8 cellular contexts compared by ENCODE assay signal in genomic region chr14:105486333-105486973, GRCh38. TPM values are rescaled to one million over a fixed set of nuclear protein-coding genes. Genes with fewer than 3 reads are reported as not detected.
A peak's percentile ranks its signal among the peaks of the same experiment; 100 is the strongest.
DNase-seq lines count a peak whose midpoint lies in the region; TF ChIP-seq lines count a peak whose summit lies in the region.

CRIP1 (plus strand) TSS chr14:105486886; CDS start chr14:105487260, 374 bp downstream.

- peaks cover 50% of the 10 kb centered on the region for H3K4me1 ChIP-seq in mesenchymal stem cell (ENCODE audit: control insufficient read depth, insufficient read depth, low read depth, low read length)
- peaks cover 30% of the 10 kb centered on the region for H3K4me1 ChIP-seq in thymus (ENCODE audit: control insufficient read depth, insufficient read depth, low read length)

- H3K4me2 ChIP-seq in mesenchymal stem cell (ENCODE audit: low read length, poor library complexity, severe bottlenecking) = no peak within 1 kb of the TSS

- H2BK5ac ChIP-seq in mesenchymal stem cell (ENCODE audit: low read depth, low read length, poor library complexity, severe bottlenecking) = no peak within 1 kb of the TSS

- H2BK120ac ChIP-seq in mesenchymal stem cell (ENCODE audit: low read depth, low read length) = no peak within 1 kb of the TSS

- H4K91ac ChIP-seq in mesenchymal stem cell (ENCODE audit: low read length) = no peak within 1 kb of the TSS

- H3K27me3 ChIP-seq in mesenchymal stem cell (ENCODE audit: control insufficient read depth in 1 of 2, insufficient read depth in 1 of 2, low read length in 2 of 2) = peaks cover 14 to 36% of the 10 kb centered on the region in 2 experiments
- H3K27me3 ChIP-seq in thymus (ENCODE audit: control insufficient read depth, insufficient read depth) = peaks cover 17% of the 10 kb centered on the region

- H3K9me3 ChIP-seq in mesenchymal stem cell (ENCODE audit: control insufficient read depth, low read length) (no peaks in the 10 kb centered on the region), thymus (ENCODE audit: control insufficient read depth) (no peaks in the 10 kb centered on the region)

- no peak for TF ChIP-seq CTCF in brain (conservative IDR thresholded peaks at IDR 0.05)

- peak within 1 kb of the TSS in 1 of 2 experiments; percentile 63 for H3K23ac ChIP-seq in mesenchymal stem cell (ENCODE audit: low read length in 2 of 2)

- 41% methylated on average over 48 of the region's 48 CpGs for WGBS in mesenchymal stem cell
- WGBS in thymus = 7% methylated on average over 48 of the region's 48 CpGs

- H3K27ac ChIP-seq in mesenchymal stem cell (ENCODE audit: low read length, poor library complexity, severe bottlenecking) (no peak within 1 kb of the TSS), thymus (ENCODE audit: low read depth) (peak within 1 kb of the TSS; percentile 86)

- peak within 1 kb of the TSS; percentile 36 for H4K8ac ChIP-seq in mesenchymal stem cell (ENCODE audit: low read length)

- H3K14ac ChIP-seq in mesenchymal stem cell (ENCODE audit: low read length in 2 of 2) = peak within 1 kb of the TSS in 1 of 2 experiments; percentile 58

- peak within 1 kb of the TSS; percentile 4 for H2BK15ac ChIP-seq in mesenchymal stem cell (ENCODE audit: low read depth, poor library complexity, severe bottlenecking)

- no peak within 1 kb of the TSS for H2AFZ ChIP-seq in mesenchymal stem cell (ENCODE audit: low read depth, low read length)

- no peaks in the 10 kb centered on the region for H3K36me3 Mint-ChIP-seq in brain

- intact Hi-C loops in T-helper 1 cell treated with Interleukin-12 subunit alpha and Interleukin-12 subunit beta and Interleukin-4 antibody, amounts not matched to agents 30 ng/mL and 1 ng/mL, for 36 hours (cut with micrococcal nuclease) = no loop called here

- H3K9me3 Mint-ChIP-seq in brain = peaks cover 0 to 4% (median 0%) of the 10 kb centered on the region in 5 experiments

- H3K4ac ChIP-seq in mesenchymal stem cell (ENCODE audit: low read depth in 1 of 2, low read length in 2 of 2) = no peak within 1 kb of the TSS

- no peak within 1 kb of the TSS for H2AK5ac ChIP-seq in mesenchymal stem cell (ENCODE audit: low read length, severe bottlenecking)

- H3K27ac Mint-ChIP-seq in brain = no peak within 1 kb of the TSS

- no peaks in the 10 kb centered on the region for H3K79me1 ChIP-seq in mesenchymal stem cell (replicated peaks; ENCODE audit: low read length, poor library complexity, severe bottlenecking)

- peaks cover 40% of the 10 kb centered on the region for H3K4me1 Mint-ChIP-seq in brain

- no peak for DNase-seq in T-helper 1 cell
- no peak for DNase-seq in mesenchymal stem cell
- DNase-seq in A172 (ENCODE audit: low spot score) = no peak
- no peak for DNase-seq in HuH-7.5 (ENCODE audit: low spot score)
- DNase-seq in KBM-7 = no peak

- H2BK12ac ChIP-seq in mesenchymal stem cell (ENCODE audit: low read length in 2 of 2) = peak within 1 kb of the TSS in 1 of 2 experiments; percentile 37

- H3K18ac ChIP-seq in mesenchymal stem cell (ENCODE audit: low read depth in 1 of 2, low read length in 2 of 2) = peak within 1 kb of the TSS; percentile 34 to 40

- H3K27me3 Mint-ChIP-seq in brain = peaks cover 48% of the 10 kb centered on the region

- H3K4me3 ChIP-seq in mesenchymal stem cell (ENCODE audit: insufficient read depth in 1 of 2, low read depth in 1 of 2, low read length in 2 of 2) (no peak within 1 kb of the TSS), thymus (ENCODE audit: low read length) (peak within 1 kb of the TSS; percentile 62)

- H3K9ac ChIP-seq in mesenchymal stem cell (ENCODE audit: low read length) = peak within 1 kb of the TSS; percentile 55

- H3K36me3 ChIP-seq in mesenchymal stem cell (ENCODE audit: control insufficient read depth in 1 of 2, insufficient read depth in 2 of 2, low read depth in 1 of 2, low read length in 2 of 2) = no peaks in the 10 kb centered on the region
- no peaks in the 10 kb centered on the region for H3K36me3 ChIP-seq in thymus (ENCODE audit: control insufficient read depth, insufficient read depth)

- peak within 1 kb of the TSS in 2 of 5 experiments; percentile 49 to 64 for H3K4me3 Mint-ChIP-seq in brain

- in situ Hi-C loops in KBM-7 (cut with MboI; ENCODE audit: low pct_unique_long_range_greater_than_20kb, low sequenced_read_pairs) = no loop called here

RNA-seq across cellular contexts. Expression of gene CRIP1, which starts in this region (rescaled TPM):
- total RNA-seq in T-helper 1 cell treated with Interleukin-12 subunit alpha and Interleukin-12 subunit beta and Interleukin-4 antibody, amounts not matched to agents 30 ng/mL and 1 ng/mL, for 36 hours = 220 and 231 TPM in 2 replicates
- polyA plus RNA-seq in brain (ENCODE audit: insufficient read depth, low read depth, low replicate concordance) (195 TPM), thymus (471 TPM)
- polyA plus RNA-seq in mesenchymal stem cell (2013, experiment 1 of 2) = 40.7 TPM
- 42.6 TPM for polyA plus RNA-seq in mesenchymal stem cell (2013, experiment 2 of 2)
- total RNA-seq in A172 (2014; rRNA removed; shearing (Covaris generic)) = 1.5 TPM in 1 of 2 replicates, not detected in the other

Comparison
In these comparisons a context has a peak if more than half of its experiments do, and no peak if none do; other contexts are left out.
1. RNA of gene CRIP1 (total RNA-seq): 220 to 231 TPM in T-helper 1 cell treated with Interleukin-12 subunit alpha and Interleukin-12 subunit beta and Interleukin-4 antibody, amounts not matched to agents 30 ng/mL and 1 ng/mL, for 36 hours; 1.5 TPM in A172; every median in the first group is over 10 times any median in the second.